In the genomic region with DNA sequence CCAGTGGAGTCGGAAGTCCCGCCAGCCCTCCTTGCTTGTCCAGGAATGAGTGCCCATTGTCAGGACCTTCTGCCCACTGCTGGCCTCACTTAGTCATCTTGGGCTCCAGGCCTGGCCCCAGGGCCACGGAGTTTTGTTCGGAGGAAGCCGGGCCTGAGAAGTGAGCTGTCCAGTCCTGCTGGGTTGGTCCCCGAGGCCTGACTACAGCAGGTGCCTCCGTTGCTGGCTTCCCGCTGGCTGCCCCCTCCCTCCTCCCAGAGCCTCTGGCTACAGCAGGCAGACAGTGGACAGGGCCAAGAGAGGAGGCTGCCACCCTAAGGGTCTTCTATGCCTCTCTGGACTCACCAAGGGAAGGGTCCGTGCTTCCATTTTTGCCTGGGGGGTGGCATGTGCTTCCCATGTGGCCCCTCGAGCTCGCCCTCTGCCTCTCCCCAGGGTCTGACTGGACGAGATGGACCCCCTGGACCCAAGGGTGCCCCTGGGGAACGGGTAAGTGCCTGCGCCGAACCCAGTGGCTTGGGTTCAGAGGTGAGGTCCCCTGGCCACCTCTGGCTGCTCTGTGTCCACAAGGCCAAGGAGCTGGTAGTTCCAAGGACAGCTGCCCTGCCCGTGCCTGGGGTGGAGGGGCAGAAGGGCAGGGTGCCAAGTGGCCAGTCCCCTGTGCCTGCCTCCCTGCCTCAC, we compare ENCODE assay signal across 1 cellular context.
TF ChIP-seq lines count a peak whose summit lies in the region.

No MANE protein-coding gene starts in this region.

TF ChIP-seq in PFSK-1, 5 proteins besides CTCF, POLR2A, EP300 and RAD21:
- TF ChIP-seq REST (IDR thresholded peaks at IDR 0.05; ENCODE audit: insufficient read depth in 1 of 2, low read depth in 2 of 2, low read length in 2 of 2) (peak; percentile 68 to 70; a peak in 2 of 4 replicates), FOXP2 (optimal IDR thresholded peaks at IDR 0.05; ENCODE audit: borderline replicate concordance, extremely low read depth, extremely low read length, insufficient read depth) (no peak)
